1 cellular context compared by ENCODE assay signal in genomic region chr7:151511270-151511669, GRCh38.
TF ChIP-seq lines count a peak whose summit lies in the region.

No MANE protein-coding gene starts in this region.

TF ChIP-seq in K562, 482 proteins besides CTCF, POLR2A, EP300 and RAD21 (continued from another document):
- TF ChIP-seq SPI1 (IDR thresholded peaks at IDR 0.05; ENCODE audit: borderline replicate concordance, low read depth, low read length): peak; percentile 52; the same call in 1 of the 2 replicates
- TF ChIP-seq SNIP1 (IDR thresholded peaks at IDR 0.05; ENCODE audit: low read depth): no peak
- 0 out of 2 replicates have a peak, but pooled peaks have one; percentile 32 for TF ChIP-seq PREB (CRISPR knock-in tag; IDR thresholded peaks at IDR 0.05)
- TF ChIP-seq ZNF175 (CRISPR knock-in tag; IDR thresholded peaks at IDR 0.05; ENCODE audit: low read depth): no peak
- no peak for TF ChIP-seq TOE1 (IDR thresholded peaks at IDR 0.05; ENCODE audit: borderline replicate concordance)
- 0 out of 2 replicates have a peak, but pooled peaks have one; percentile 38 for TF ChIP-seq TOE1 (CRISPR knock-in tag; IDR thresholded peaks at IDR 0.05; ENCODE audit: borderline replicate concordance, low read depth)
- no peak for TF ChIP-seq SIN3A (IDR thresholded peaks at IDR 0.05; ENCODE audit: borderline replicate concordance in 2 of 2, control insufficient read depth in 1 of 2, low read depth in 2 of 2, low read length in 2 of 2)
- TF ChIP-seq SMARCE1 (IDR thresholded peaks at IDR 0.05): no peak
- no peak for TF ChIP-seq AFF1 (IDR thresholded peaks at IDR 0.05; ENCODE audit: low read depth in 1 of 2, partially characterized antibody in 2 of 2)
- no peak for TF ChIP-seq ZNF174 (CRISPR knock-in tag; IDR thresholded peaks at IDR 0.05)
- TF ChIP-seq GATA2 (CRISPR knock-in tag; IDR thresholded peaks at IDR 0.05): no peak
- TF ChIP-seq NR4A1 (CRISPR knock-in tag; IDR thresholded peaks at IDR 0.05): no peak
- no peak for TF ChIP-seq NR4A1 (tag; IDR thresholded peaks at IDR 0.05)
- no peak for TF ChIP-seq EHMT2 (IDR thresholded peaks at IDR 0.05)
- TF ChIP-seq ZNF140 (CRISPR knock-in tag; IDR thresholded peaks at IDR 0.05): no peak
- no peak for TF ChIP-seq FOXK1 (CRISPR knock-in tag; IDR thresholded peaks at IDR 0.05; ENCODE audit: borderline replicate concordance)
- no peak for TF ChIP-seq NFXL1 (CRISPR knock-in tag; IDR thresholded peaks at IDR 0.05)
